12 cellular contexts compared by ENCODE assay signal in the genomic region with DNA sequence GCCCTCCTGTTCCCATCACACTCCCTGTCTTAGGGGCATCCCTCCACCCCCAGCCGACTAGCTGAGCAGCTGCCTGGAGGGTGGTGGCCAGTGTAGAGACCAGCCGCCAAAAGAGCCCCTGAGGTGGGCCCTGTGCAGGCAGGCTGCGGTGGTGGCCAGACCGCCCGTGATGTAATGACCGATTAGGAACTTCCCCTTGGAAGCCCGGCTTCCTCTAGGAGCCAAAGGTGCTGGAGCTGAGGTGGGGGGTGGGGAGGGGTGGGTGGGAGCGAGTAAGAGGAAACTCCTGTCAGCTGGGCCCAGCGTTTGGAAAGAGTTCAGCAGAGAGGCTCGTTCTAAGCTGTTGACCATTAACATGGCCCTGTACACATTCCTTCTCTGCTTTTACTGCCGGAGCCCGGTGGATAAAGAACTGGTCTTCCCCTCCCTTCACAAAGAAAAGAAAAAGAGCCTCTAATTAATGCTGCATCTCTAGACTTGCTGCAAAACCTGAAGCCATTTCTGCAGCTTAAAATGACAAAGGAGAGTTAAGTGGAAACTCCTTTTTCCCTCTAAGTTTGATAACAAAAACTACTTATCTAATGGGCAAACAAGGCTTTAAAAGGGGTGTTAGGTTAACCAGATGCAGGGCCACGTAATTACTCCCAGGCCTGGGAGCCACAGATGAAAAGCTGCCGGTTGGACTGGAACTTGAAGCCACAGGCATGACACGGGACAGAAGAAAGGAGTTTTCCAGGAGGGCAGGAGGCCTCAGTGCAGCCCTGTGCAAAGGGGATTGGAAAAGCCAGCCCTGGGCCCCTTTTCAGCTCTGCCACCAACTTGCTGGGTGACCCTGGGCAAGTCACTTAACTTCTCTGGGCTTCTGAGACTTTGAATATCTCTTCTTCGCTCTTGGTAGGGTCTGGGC.
DNase-seq lines count a peak whose midpoint lies in the region; ATAC-seq and TF ChIP-seq lines count a peak whose summit lies in the region.
"Had no signal": no experiment of that assay in that cellular context is flagged by ENCODE, and none has a peak within 500 bp of the region (broad histone marks: within the 10 kb centered on the region; RNA-seq: fewer than 3 reads in every experiment).

No MANE protein-coding gene starts in this region.

- no peaks in the 10 kb centered on the region for H3K36me3 ChIP-seq in GM23338 (ENCODE audit: insufficient read depth)
- no peaks in the 10 kb centered on the region for H3K36me3 ChIP-seq in iPS-18a (ENCODE audit: control insufficient read depth, low read depth, low read length)

- peak overlapping the region; percentile 21; the same call in 1 of the 3 replicates for H3K4me3 Mint-ChIP-seq in GM23338
- H3K4me3 Mint-ChIP-seq: activated naive CD4-positive, alpha-beta T cell treated with anti-CD3 and anti-CD28 coated beads for 36 hours; T-helper 1 cell treated with Interleukin-12 subunit alpha and Interleukin-12 subunit beta and Interleukin-4 antibody, amounts not matched to agents 30 μg/mL and 1 μg/mL, for 36 hours had no signal

- no peak overlapping the region for H2AFZ ChIP-seq in GM23338

- ATAC-seq in GM23338 (no peak), GM18868 (IDR thresholded peaks at IDR 0.05; ENCODE audit: unreplicated experiment) (no peak)

- peaks cover 40% of the 10 kb centered on the region for H3K4me1 Mint-ChIP-seq in GM23338

- H3K27me3 ChIP-seq in GM23338 (ENCODE audit: insufficient read depth) = no peaks in the 10 kb centered on the region
- H3K27me3 ChIP-seq in iPS-18a (ENCODE audit: control insufficient read depth, insufficient read depth, low read length) = no peaks in the 10 kb centered on the region

- H3K4me1 ChIP-seq in GM23338 (ENCODE audit: insufficient read depth) = peaks cover 31% of the 10 kb centered on the region
- peaks cover 30% of the 10 kb centered on the region for H3K4me1 ChIP-seq in iPS-18a (ENCODE audit: control insufficient read depth, low read depth, low read length)

- H3K4me2 ChIP-seq in GM23338 = peak overlapping the region; percentile 58; the same call in 1 of the 2 replicates

- no peak overlapping the region for H3K4me3 ChIP-seq in GM23338
- H3K4me3 ChIP-seq in iPS-18a (ENCODE audit: low read length) = no peak overlapping the region

- no peaks in the 10 kb centered on the region for H3K9me3 ChIP-seq in iPS-18a (ENCODE audit: control insufficient read depth, low read depth, low read length)

- H3K27ac ChIP-seq in GM23338 (ENCODE audit: low read depth) (peak overlapping the region; percentile 83), iPS-18a (ENCODE audit: low read length) (no peak overlapping the region)

- H4K20me1 ChIP-seq in GM23338 (replicated peaks; ENCODE audit: insufficient read depth) = no peaks in the 10 kb centered on the region

- H3F3A ChIP-seq in GM23338 (replicated peaks; ENCODE audit: low read depth) = peaks cover 7% of the 10 kb centered on the region

- no peaks in the 10 kb centered on the region for H3K9me3 Mint-ChIP-seq in GM23338
- H3K9me3 Mint-ChIP-seq: activated naive CD4-positive, alpha-beta T cell treated with anti-CD3 and anti-CD28 coated beads for 36 hours; T-helper 1 cell treated with Interleukin-12 subunit alpha and Interleukin-12 subunit beta and Interleukin-4 antibody, amounts not matched to agents 30 μg/mL and 1 μg/mL, for 36 hours had no signal

- H3K9ac ChIP-seq in iPS-18a (ENCODE audit: low read length) = peak overlapping the region; percentile 55

- H3K36me3 Mint-ChIP-seq in GM23338 (ENCODE audit: low read depth) = no peaks in the 10 kb centered on the region

- TF ChIP-seq CTCF in GM23338 (conservative IDR thresholded peaks at IDR 0.05; ENCODE audit: low read depth in 2 of 2) = no peak

- peaks cover 16% of the 10 kb centered on the region for H3K27me3 Mint-ChIP-seq in GM23338 (ENCODE audit: insufficient read depth, low read depth, poor library complexity)

- peak; percentile 19 for DNase-seq in GM23338 (ENCODE audit: low spot score)
- peak; percentile 65 for DNase-seq in astrocyte of the hippocampus (ENCODE audit: low read depth, low spot score)
- DNase-seq in renal cortical epithelial cell (ENCODE audit: low read depth) = peak; percentile 92
- no peak for DNase-seq in NCI-H446 (lab: John Stamatoyannopoulos, UW)
- no peak for DNase-seq in activated CD4-positive, alpha-beta T cell treated with anti-CD3 and anti-CD28 coated beads, Interleukin-2, amount 50 U/mL, for 4 hours
- no peak for DNase-seq in stimulated activated CD4-positive, alpha-beta T cell treated with anti-CD3 and anti-CD28 coated beads, Interleukin-1b, Interleukin-23, amount 100 ng/mL, for 48 hours
- DNase-seq: activated naive CD4-positive, alpha-beta T cell treated with anti-CD3 and anti-CD28 coated beads for 36 hours; NCI-H1694 treated with DMSO at 0.1 percent for 48 hours; stimulated activated CD4-positive, alpha-beta T cell treated with anti-CD3 and anti-CD28 coated beads, Interleukin-12 subunit alpha, Interleukin-12 subunit beta, amount 100 ng/mL, for 4 hours had no signal

- no peaks in the 10 kb centered on the region for H3K9me2 ChIP-seq in GM23338 (ENCODE audit: insufficient read depth)

- peak overlapping the region; percentile 31; the same call in 1 of the 2 replicates for H3K27ac Mint-ChIP-seq in GM23338
- H3K27ac Mint-ChIP-seq: activated naive CD4-positive, alpha-beta T cell treated with anti-CD3 and anti-CD28 coated beads for 36 hours; T-helper 1 cell treated with Interleukin-12 subunit alpha and Interleukin-12 subunit beta and Interleukin-4 antibody, amounts not matched to agents 30 μg/mL and 1 μg/mL, for 36 hours had no signal

- H3K79me2 ChIP-seq in GM23338 (replicated peaks; ENCODE audit: insufficient read depth) = no peaks in the 10 kb centered on the region

TF ChIP-seq in GM23338, 12 proteins besides CTCF, POLR2A, EP300 and RAD21 (continues in another document):
- TF ChIP-seq, protein P1, sequence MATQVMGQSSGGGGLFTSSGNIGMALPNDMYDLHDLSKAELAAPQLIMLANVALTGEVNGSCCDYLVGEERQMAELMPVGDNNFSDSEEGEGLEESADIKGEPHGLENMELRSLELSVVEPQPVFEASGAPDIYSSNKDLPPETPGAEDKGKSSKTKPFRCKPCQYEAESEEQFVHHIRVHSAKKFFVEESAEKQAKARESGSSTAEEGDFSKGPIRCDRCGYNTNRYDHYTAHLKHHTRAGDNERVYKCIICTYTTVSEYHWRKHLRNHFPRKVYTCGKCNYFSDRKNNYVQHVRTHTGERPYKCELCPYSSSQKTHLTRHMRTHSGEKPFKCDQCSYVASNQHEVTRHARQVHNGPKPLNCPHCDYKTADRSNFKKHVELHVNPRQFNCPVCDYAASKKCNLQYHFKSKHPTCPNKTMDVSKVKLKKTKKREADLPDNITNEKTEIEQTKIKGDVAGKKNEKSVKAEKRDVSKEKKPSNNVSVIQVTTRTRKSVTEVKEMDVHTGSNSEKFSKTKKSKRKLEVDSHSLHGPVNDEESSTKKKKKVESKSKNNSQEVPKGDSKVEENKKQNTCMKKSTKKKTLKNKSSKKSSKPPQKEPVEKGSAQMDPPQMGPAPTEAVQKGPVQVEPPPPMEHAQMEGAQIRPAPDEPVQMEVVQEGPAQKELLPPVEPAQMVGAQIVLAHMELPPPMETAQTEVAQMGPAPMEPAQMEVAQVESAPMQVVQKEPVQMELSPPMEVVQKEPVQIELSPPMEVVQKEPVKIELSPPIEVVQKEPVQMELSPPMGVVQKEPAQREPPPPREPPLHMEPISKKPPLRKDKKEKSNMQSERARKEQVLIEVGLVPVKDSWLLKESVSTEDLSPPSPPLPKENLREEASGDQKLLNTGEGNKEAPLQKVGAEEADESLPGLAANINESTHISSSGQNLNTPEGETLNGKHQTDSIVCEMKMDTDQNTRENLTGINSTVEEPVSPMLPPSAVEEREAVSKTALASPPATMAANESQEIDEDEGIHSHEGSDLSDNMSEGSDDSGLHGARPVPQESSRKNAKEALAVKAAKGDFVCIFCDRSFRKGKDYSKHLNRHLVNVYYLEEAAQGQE (IDR thresholded peaks at IDR 0.05; ENCODE audit: unreplicated experiment) = no peak
- TF ChIP-seq STAT1 (IDR thresholded peaks at IDR 0.05; ENCODE audit: unreplicated experiment) (no peak), POLR2AphosphoS5 (IDR thresholded peaks at IDR 0.05; ENCODE audit: low read depth) (no peak), NANOG (IDR thresholded peaks at IDR 0.05; ENCODE audit: borderline replicate concordance) (no peak)

Comparison
In these comparisons a context has a peak if more than half of its experiments do, and no peak if none do; other contexts are left out.
1. DNase-seq: peak in GM23338 (single experiment), astrocyte of the hippocampus (single experiment) and renal cortical epithelial cell (single experiment); none in NCI-H446 (0 of 2), activated CD4-positive, alpha-beta T cell treated with anti-CD3 and anti-CD28 coated beads, Interleukin-2, amount 50 U/mL, for 4 hours (0 of 2) and stimulated activated CD4-positive, alpha-beta T cell treated with anti-CD3 and anti-CD28 coated beads, Interleukin-1b, Interleukin-23, amount 100 ng/mL, for 48 hours (single experiment).